In genomic region chr2:150572194-150572766, GRCh38 we compare ENCODE assay signal across 17 cellular contexts.
"Had no signal": no experiment of that assay in that cellular context is flagged by ENCODE, and none has a peak within 500 bp of the region (broad histone marks: within the 10 kb centered on the region; RNA-seq: fewer than 3 reads in every experiment).

No MANE protein-coding gene starts in this region.

- H3K36me3 Mint-ChIP-seq: activated naive CD4-positive, alpha-beta T cell treated with anti-CD3 and anti-CD28 coated beads, Interleukin-2, amount 50 U/mL, for 24 hours had no signal

- H3K27ac Mint-ChIP-seq: activated naive CD4-positive, alpha-beta T cell treated with anti-CD3 and anti-CD28 coated beads, Interleukin-2, amount 50 U/mL, for 24 hours; activated T-cell treated with anti-CD3 and anti-CD28 coated beads, Interleukin-2, amount 50 U/mL, for 72 hours; effector memory CD8-positive, alpha-beta T cell; nephron progenitor cell; T-helper 2 cell treated with Interferon-gamma antibody and Interleukin-4, amounts not matched to agents 5 μg/mL and 100 μg/mL, for 36 hours had no signal

- H3K4me1 ChIP-seq: adrenal gland had no signal

- DNase-seq: activated CD4-positive, alpha-beta T cell treated with anti-CD3 and anti-CD28 coated beads, Interleukin-2, amount 50 U/mL, for 4 hours; activated effector memory CD4-positive, alpha-beta T cell treated with anti-CD3 and anti-CD28 coated beads, Interleukin-2, amount 50 U/mL, for 16 hours; activated T-cell treated with anti-CD3 and anti-CD28 coated beads, Interleukin-2, amount 50 U/mL, for 72 hours; adrenal gland; effector memory CD8-positive, alpha-beta T cell; kidney; midbrain; nephron progenitor cell; nucleus accumbens; stimulated activated CD4-positive, alpha-beta T cell treated with anti-CD3 and anti-CD28 coated beads, Interleukin-12 subunit alpha, Interleukin-12 subunit beta, amount 100 ng/mL, for 4 hours; stimulated activated CD4-positive, alpha-beta T cell treated with anti-CD3 and anti-CD28 coated beads, Interleukin-1b, Interleukin-23, amount 100 ng/mL, for 48 hours; stimulated activated CD8-positive, alpha-beta memory T cell treated with anti-CD3 and anti-CD28 coated beads, Interleukin-4, amount 100 ng/mL, for 48 hours; stimulated activated naive CD4-positive, alpha-beta T cell had no signal

- H3K4me3 ChIP-seq: adrenal gland, lung had no signal

- H3K27ac ChIP-seq: adrenal gland had no signal

- H3K4me3 Mint-ChIP-seq: activated naive CD4-positive, alpha-beta T cell treated with anti-CD3 and anti-CD28 coated beads, Interleukin-2, amount 50 U/mL, for 24 hours; activated T-cell treated with anti-CD3 and anti-CD28 coated beads, Interleukin-2, amount 50 U/mL, for 72 hours; effector memory CD8-positive, alpha-beta T cell; nephron progenitor cell; T-helper 2 cell treated with Interferon-gamma antibody and Interleukin-4, amounts not matched to agents 5 μg/mL and 100 μg/mL, for 36 hours had no signal

- H3K27me3 ChIP-seq: adrenal gland had no signal

- H3K9me3 Mint-ChIP-seq: activated naive CD4-positive, alpha-beta T cell treated with anti-CD3 and anti-CD28 coated beads, Interleukin-2, amount 50 U/mL, for 24 hours; T-helper 2 cell treated with Interferon-gamma antibody and Interleukin-4, amounts not matched to agents 5 μg/mL and 100 μg/mL, for 36 hours had no signal

- H3K36me3 ChIP-seq: adrenal gland had no signal

- H3K4me1 Mint-ChIP-seq: activated naive CD4-positive, alpha-beta T cell treated with anti-CD3 and anti-CD28 coated beads, Interleukin-2, amount 50 U/mL, for 24 hours had no signal

- ATAC-seq: activated T-cell treated with anti-CD3 and anti-CD28 coated beads, Interleukin-2, amount 50 U/mL, for 72 hours; effector memory CD8-positive, alpha-beta T cell; left lobe of liver had no signal

- H3K27me3 Mint-ChIP-seq: activated naive CD4-positive, alpha-beta T cell treated with anti-CD3 and anti-CD28 coated beads, Interleukin-2, amount 50 U/mL, for 24 hours; effector memory CD8-positive, alpha-beta T cell had no signal

- H3K9me3 ChIP-seq: adrenal gland had no signal
